In the genomic region with DNA sequence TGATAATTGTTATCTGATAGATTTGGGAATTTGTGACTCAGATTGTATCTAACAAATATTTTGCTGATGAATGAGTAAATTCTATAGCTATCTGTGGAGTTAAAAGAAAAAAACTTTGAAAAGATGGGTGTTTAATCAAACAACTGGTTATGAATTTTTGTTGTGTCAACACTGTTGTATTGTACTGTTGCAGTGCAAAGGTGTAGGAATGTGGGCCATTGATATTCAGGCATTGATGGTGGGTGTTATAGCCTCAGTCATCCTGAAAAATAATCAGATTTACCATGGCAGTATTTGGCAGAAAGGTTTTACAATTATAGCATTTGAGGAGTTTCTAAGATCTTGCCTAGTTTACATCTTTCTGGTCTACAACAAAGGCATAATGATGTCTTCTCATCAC, we compare ENCODE assay signal across 20 cellular contexts.
"Had no signal": no experiment of that assay in that cellular context is flagged by ENCODE, and none has a peak within 500 bp of the region (broad histone marks: within the 10 kb centered on the region; RNA-seq: fewer than 3 reads in every experiment).

No MANE protein-coding gene starts in this region.

- FAIRE-seq: kidney had no signal

- H3K9me3 ChIP-seq: esophagus muscularis mucosa, left ventricle myocardium inferior, psoas muscle, spleen had no signal

- H3K27me3 ChIP-seq: esophagus muscularis mucosa, spleen had no signal

- H3K27ac ChIP-seq: left ventricle myocardium inferior, psoas muscle had no signal

- ATAC-seq: activated CD4-positive, CD25-positive, alpha-beta regulatory T cell treated with anti-CD3 and anti-CD28 coated beads, Interleukin-2, amount 50 U/mL, for 24 hours; natural killer cell treated with Interleukin-12 subunit alpha and Interleukin-12 subunit beta and Interleukin-15 and Interleukin-18, amount 100 ng/mL, for 72 hours; psoas muscle; sciatic nerve; stimulated activated naive CD8-positive, alpha-beta T cell treated with anti-CD3 and anti-CD28 coated beads, Interleukin-15, amount 100 ng/mL, for 72 hours had no signal

- H3K4me1 ChIP-seq: psoas muscle had no signal

- H3K4me3 ChIP-seq: esophagus muscularis mucosa, left ventricle myocardium inferior, psoas muscle, spleen had no signal

- DNase-seq: activated CD4-positive, alpha-beta T cell treated with anti-CD3 and anti-CD28 coated beads, Interleukin-2, amount 50 U/mL, for 1 hour; activated CD8-positive, alpha-beta memory T cell treated with anti-CD3 and anti-CD28 coated beads for 24 hours; activated gamma-delta T cell treated with Interleukin-2 at 50 U/mL for 16 hours; aorta; cortex of kidney; effector CD4-positive, alpha-beta T cell; glutamatergic neuron; hypothalamus; kidney; left ventricle myocardium inferior; mesendoderm; nucleus accumbens; psoas muscle; spleen; stimulated activated naive CD8-positive, alpha-beta T cell treated with anti-CD3 and anti-CD28 coated beads, Interleukin-15, amount 100 ng/mL, for 72 hours; T-helper 9 cell had no signal

- H3K36me3 ChIP-seq: esophagus muscularis mucosa, left ventricle myocardium inferior had no signal
